In the genomic region with DNA sequence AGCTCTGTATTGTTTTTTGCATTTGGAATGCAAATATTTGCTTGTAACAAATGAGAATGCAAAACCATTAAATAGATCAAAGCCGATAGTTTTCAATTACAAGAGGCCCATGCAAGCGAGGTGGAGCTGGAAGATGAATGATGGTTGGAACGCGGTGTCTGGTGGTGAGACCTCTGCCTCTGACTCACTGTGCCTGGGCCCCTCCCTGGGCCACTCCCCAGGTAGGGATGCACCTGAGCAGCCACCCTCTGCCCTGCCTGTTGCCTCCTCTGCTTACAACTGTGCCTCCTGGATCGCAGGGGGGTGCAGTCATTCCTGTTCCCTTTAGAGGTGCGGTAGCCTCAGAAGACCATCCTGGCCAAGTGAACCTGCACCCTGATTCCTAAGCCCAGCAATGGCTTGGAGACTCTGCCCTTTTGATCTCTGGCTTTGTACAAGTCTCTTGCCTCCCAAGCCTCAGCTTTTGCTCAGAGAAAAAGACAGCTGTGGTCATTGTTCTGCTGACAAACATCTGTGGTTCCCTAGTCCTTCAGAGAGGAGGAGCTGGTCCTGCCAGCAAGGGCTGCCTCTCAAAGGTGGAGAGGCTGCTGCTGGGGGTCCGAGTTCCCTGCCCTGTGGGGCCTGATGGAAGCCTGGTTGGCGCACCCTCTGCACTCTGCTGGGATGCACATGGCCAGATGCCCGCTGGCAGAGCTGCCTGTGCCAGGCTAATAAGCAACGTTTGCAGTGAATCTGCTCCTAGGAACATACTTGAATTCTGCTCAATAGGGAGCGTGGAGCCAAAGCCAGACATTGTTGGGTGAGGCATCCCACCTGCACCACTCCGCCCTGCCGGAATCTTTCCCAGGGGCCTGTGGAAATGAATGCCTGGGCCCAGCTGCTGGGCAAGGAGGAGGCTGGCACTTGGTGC, we compare ENCODE assay signal across 12 cellular contexts.
"Had no signal": no experiment of that assay in that cellular context is flagged by ENCODE, and none has a peak within 500 bp of the region (broad histone marks: within the 10 kb centered on the region; RNA-seq: fewer than 3 reads in every experiment).

No MANE protein-coding gene starts in this region.

- H3K27ac ChIP-seq: colonic mucosa, testis had no signal

- H3K4me3 Mint-ChIP-seq: activated CD4-positive, alpha-beta memory T cell treated with anti-CD3 and anti-CD28 coated beads, Interleukin-2, amount 10 ng/mL, durations not matched to agents 7 days and 5 days; mesothelial cell of epicardium had no signal

- H3K9me3 Mint-ChIP-seq: activated CD4-positive, alpha-beta memory T cell treated with anti-CD3 and anti-CD28 coated beads, Interleukin-2, amount 10 ng/mL, durations not matched to agents 7 days and 5 days; mesothelial cell of epicardium had no signal

- H3K36me3 ChIP-seq: colonic mucosa had no signal

- DNase-seq: activated CD4-positive, alpha-beta memory T cell treated with anti-CD3 and anti-CD28 coated beads, Interleukin-2, amount 10 ng/mL, durations not matched to agents 7 days and 5 days; activated CD4-positive, alpha-beta T cell treated with anti-CD3 and anti-CD28 coated beads for 1 hour; activated CD8-positive, alpha-beta memory T cell treated with anti-CD3 and anti-CD28 coated beads, Interleukin-2, amount 50 U/mL, for 4 hours; colonic mucosa; effector CD4-positive, alpha-beta T cell; foreskin melanocyte; stimulated activated CD4-positive, alpha-beta T cell treated with anti-CD3 and anti-CD28 coated beads, Interleukin-4, amount 100 ng/mL, for 1 hour; stimulated activated CD8-positive, alpha-beta memory T cell treated with anti-CD3 and anti-CD28 coated beads, Interleukin-4, amount 100 ng/mL, for 48 hours; stimulated activated naive CD8-positive, alpha-beta T cell treated with anti-CD3 and anti-CD28 coated beads, Interleukin-15, Interleukin-2, amounts not matched to agents 100 U/mL and 50 U/mL, for 24 hours; T1000; testis had no signal

- H3K4me1 ChIP-seq: colonic mucosa had no signal

- H3K27me3 Mint-ChIP-seq: activated CD4-positive, alpha-beta memory T cell treated with anti-CD3 and anti-CD28 coated beads, Interleukin-2, amount 10 ng/mL, durations not matched to agents 7 days and 5 days had no signal

- ATAC-seq: stimulated activated naive CD8-positive, alpha-beta T cell treated with anti-CD3 and anti-CD28 coated beads, Interleukin-15, Interleukin-2, amounts not matched to agents 100 U/mL and 50 U/mL, for 24 hours had no signal

- H3K4me1 Mint-ChIP-seq: activated CD4-positive, alpha-beta memory T cell treated with anti-CD3 and anti-CD28 coated beads, Interleukin-2, amount 10 ng/mL, durations not matched to agents 7 days and 5 days had no signal

- H3K4me3 ChIP-seq: colonic mucosa, testis had no signal

- H3K27ac Mint-ChIP-seq: activated CD4-positive, alpha-beta memory T cell treated with anti-CD3 and anti-CD28 coated beads, Interleukin-2, amount 10 ng/mL, durations not matched to agents 7 days and 5 days; mesothelial cell of epicardium had no signal

- H3K36me3 Mint-ChIP-seq: mesothelial cell of epicardium had no signal

- H3K27me3 ChIP-seq: colonic mucosa, testis had no signal

- H3K9me3 ChIP-seq: colonic mucosa, testis had no signal
